8 cellular contexts compared by ENCODE assay signal in genomic region chr5:131634666-131634995, GRCh38. TPM values are rescaled to one million over a fixed set of nuclear protein-coding genes. Genes with fewer than 3 reads are reported as not detected.
DNase-seq lines count a peak whose midpoint lies in the region; TF ChIP-seq lines count a peak whose summit lies in the region.

No MANE protein-coding gene starts in this region.

- H3K9ac ChIP-seq in GM23248 = peak overlapping the region; percentile 91
- peak overlapping the region; percentile 86 to 94 for H3K9ac ChIP-seq in colonic mucosa (ENCODE audit: low read depth in 2 of 2, low read length in 2 of 2)

- intact Hi-C loops in colonic mucosa (cut with DNase I) = no loop called here
- intact Hi-C loops in lower leg skin (cut with DNase I; ENCODE audit: low total_unique reads) = no loop called here

- H3K4me2 ChIP-seq in GM23248 (ENCODE audit: unreplicated experiment) = peak overlapping the region; percentile 89

- no peak for TF ChIP-seq POLR2A in lower leg skin (IDR thresholded peaks at IDR 0.05)

- no peaks in the 10 kb centered on the region for H3K9me2 ChIP-seq in GM23248 (ENCODE audit: insufficient read depth)

- WGBS in GM23248 (ENCODE audit: low coverage in 1 of 2, low lambda C conversion rate in 2 of 2, missing lambda C conversion rate in 2 of 2), 2 experiments = 2% methylated on average over 16 to 21 of the region's 21 CpGs
- 0% methylated on average over 14 to 17 of the region's 21 CpGs for WGBS in lower leg skin, 2 donors

- H4K20me1 ChIP-seq in GM23248 (ENCODE audit: insufficient read depth) = no peaks in the 10 kb centered on the region

- peak overlapping the region; percentile 97 for H3K27ac ChIP-seq in GM23248
- peak overlapping the region; percentile 100 for H3K27ac ChIP-seq in colonic mucosa

- H3K4me1 ChIP-seq in GM23248 (ENCODE audit: insufficient read depth) (peaks cover 34% of the 10 kb centered on the region), colonic mucosa (peaks cover 21% of the 10 kb centered on the region)

- H3K36me3 ChIP-seq in GM23248 (ENCODE audit: low read depth) = no peaks in the 10 kb centered on the region
- no peaks in the 10 kb centered on the region for H3K36me3 ChIP-seq in colonic mucosa

- no peaks in the 10 kb centered on the region for H3K27me3 ChIP-seq in GM23248 (replicated peaks; ENCODE audit: insufficient read depth)
- H3K27me3 ChIP-seq in colonic mucosa = no peaks in the 10 kb centered on the region

- TF ChIP-seq CTCF in colonic mucosa (IDR thresholded peaks at IDR 0.05) = no peak
- no peak for TF ChIP-seq CTCF in lower leg skin (IDR thresholded peaks at IDR 0.05)
- no peak for TF ChIP-seq CTCF in GM10266 (IDR thresholded peaks at IDR 0.05; ENCODE audit: control insufficient read depth, insufficient read depth, low read depth, missing control alignments)

- DNase-seq in GM04504 (ENCODE audit: low read depth) = peak; percentile 17
- peak; percentile 71 for DNase-seq in GM23248
- DNase-seq in Kasumi-1 (lab: John Stamatoyannopoulos, UW) = peak; percentile 54 to 55
- DNase-seq in UCSD-AML1 (lab: John Stamatoyannopoulos, UW; ENCODE audit: unreplicated experiment) = peak; percentile 82
- peak; percentile 68 for DNase-seq in colonic mucosa
- peak; percentile 58 to 93 for DNase-seq in lower leg skin (ENCODE audit: low spot score in 2 of 2)
- DNase-seq in stimulated activated CD8-positive, alpha-beta memory T cell treated with anti-CD3 and anti-CD28 coated beads, Interleukin-15, amount 100 ng/mL, for 1 hour (ENCODE audit: low read depth) = peak; percentile 14
- no peak for DNase-seq in GM10266 (ENCODE audit: extremely low spot score)

- H2AFZ ChIP-seq in GM23248 = peak overlapping the region; percentile 84

- H3F3A ChIP-seq in GM23248 (ENCODE audit: insufficient read depth) = peaks cover 31% of the 10 kb centered on the region

- in situ Hi-C loops in GM23248 (cut with MboI) = no loop called here

- peaks cover 52% of the 10 kb centered on the region for H3K79me2 ChIP-seq in GM23248 (ENCODE audit: insufficient read depth)

- peak overlapping the region; percentile 85 for H3K4me3 ChIP-seq in GM23248
- H3K4me3 ChIP-seq in colonic mucosa = peak overlapping the region; percentile 69
- peak overlapping the region; percentile 88 for H3K4me3 ChIP-seq in lower leg skin (ENCODE audit: low read depth, poor library complexity, severe bottlenecking)

- H3K9me3 ChIP-seq in GM23248 (ENCODE audit: low read depth) = no peaks in the 10 kb centered on the region
- H3K9me3 ChIP-seq in colonic mucosa = no peaks in the 10 kb centered on the region

RNA-seq across cellular contexts. Expression of gene RAPGEF6, which starts 0.4 kb away (rescaled TPM):
- 8.6 and 9.4 TPM in 2 replicates for total RNA-seq in GM23248 (2014; rRNA removed; shearing (Covaris generic))
- polyA plus RNA-seq in GM23248 (2016; fragmentation: Nextera tagmentation; extraction: Ambion mirVana) = 4.2 and 6.9 TPM in 2 replicates
- total RNA-seq in colonic mucosa (10 to 100 TPM; 14.9 to 16.2 TPM), lower leg skin (10 to 100 TPM; 16.8 to 20.2 (median 18.9) TPM)
